2 cellular contexts compared by ENCODE assay signal in the genomic region with DNA sequence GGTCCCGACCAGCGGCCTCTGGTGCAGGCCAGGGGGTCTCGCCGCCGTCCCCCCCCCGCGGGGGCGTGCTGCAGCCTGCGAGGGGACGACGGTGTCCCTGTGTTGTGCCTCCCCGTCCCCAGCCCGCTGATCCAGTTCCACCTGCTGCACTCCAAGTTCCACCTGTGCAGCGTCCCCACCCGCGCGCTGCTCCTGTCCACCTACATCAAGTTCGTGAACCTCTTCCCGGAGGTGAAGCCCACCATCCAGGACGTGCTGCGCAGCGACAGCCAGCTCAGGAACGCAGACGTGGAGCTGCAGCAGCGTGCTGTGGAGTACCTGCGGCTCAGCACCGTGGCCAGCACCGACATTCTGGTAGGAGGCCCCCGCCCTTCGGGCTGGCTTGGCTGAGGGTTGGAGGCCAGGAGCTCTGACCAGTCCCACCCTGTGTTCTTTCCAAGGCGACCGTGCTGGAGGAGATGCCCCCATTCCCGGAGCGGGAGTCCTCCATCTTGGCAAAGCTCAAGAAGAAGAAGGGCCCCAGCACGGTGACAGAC.
TF ChIP-seq lines count a peak whose summit lies in the region.

No MANE protein-coding gene starts in this region.

TF ChIP-seq in A549, 52 proteins besides CTCF, POLR2A, EP300 and RAD21 (continued from another document):
- TF ChIP-seq NPAS2 (CRISPR knock-in tag; IDR thresholded peaks at IDR 0.05; ENCODE audit: borderline replicate concordance) (no peak), ZNF302 (CRISPR knock-in tag; IDR thresholded peaks at IDR 0.05) (no peak), JUN (IDR thresholded peaks at IDR 0.05) (no peak)
- TF ChIP-seq, protein P1, sequence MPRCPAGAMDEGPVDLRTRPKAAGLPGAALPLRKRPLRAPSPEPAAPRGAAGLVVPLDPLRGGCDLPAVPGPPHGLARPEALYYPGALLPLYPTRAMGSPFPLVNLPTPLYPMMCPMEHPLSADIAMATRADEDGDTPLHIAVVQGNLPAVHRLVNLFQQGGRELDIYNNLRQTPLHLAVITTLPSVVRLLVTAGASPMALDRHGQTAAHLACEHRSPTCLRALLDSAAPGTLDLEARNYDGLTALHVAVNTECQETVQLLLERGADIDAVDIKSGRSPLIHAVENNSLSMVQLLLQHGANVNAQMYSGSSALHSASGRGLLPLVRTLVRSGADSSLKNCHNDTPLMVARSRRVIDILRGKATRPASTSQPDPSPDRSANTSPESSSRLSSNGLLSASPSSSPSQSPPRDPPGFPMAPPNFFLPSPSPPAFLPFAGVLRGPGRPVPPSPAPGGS (IDR thresholded peaks at IDR 0.05) = no peak

TF ChIP-seq in Ishikawa, 13 proteins besides CTCF, POLR2A, EP300 and RAD21 (continued from another document):
- TF ChIP-seq, protein P2, sequence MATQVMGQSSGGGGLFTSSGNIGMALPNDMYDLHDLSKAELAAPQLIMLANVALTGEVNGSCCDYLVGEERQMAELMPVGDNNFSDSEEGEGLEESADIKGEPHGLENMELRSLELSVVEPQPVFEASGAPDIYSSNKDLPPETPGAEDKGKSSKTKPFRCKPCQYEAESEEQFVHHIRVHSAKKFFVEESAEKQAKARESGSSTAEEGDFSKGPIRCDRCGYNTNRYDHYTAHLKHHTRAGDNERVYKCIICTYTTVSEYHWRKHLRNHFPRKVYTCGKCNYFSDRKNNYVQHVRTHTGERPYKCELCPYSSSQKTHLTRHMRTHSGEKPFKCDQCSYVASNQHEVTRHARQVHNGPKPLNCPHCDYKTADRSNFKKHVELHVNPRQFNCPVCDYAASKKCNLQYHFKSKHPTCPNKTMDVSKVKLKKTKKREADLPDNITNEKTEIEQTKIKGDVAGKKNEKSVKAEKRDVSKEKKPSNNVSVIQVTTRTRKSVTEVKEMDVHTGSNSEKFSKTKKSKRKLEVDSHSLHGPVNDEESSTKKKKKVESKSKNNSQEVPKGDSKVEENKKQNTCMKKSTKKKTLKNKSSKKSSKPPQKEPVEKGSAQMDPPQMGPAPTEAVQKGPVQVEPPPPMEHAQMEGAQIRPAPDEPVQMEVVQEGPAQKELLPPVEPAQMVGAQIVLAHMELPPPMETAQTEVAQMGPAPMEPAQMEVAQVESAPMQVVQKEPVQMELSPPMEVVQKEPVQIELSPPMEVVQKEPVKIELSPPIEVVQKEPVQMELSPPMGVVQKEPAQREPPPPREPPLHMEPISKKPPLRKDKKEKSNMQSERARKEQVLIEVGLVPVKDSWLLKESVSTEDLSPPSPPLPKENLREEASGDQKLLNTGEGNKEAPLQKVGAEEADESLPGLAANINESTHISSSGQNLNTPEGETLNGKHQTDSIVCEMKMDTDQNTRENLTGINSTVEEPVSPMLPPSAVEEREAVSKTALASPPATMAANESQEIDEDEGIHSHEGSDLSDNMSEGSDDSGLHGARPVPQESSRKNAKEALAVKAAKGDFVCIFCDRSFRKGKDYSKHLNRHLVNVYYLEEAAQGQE (IDR thresholded peaks at IDR 0.05; ENCODE audit: low read depth) = peak; percentile 62
- TF ChIP-seq TCF12 (IDR thresholded peaks at IDR 0.05; ENCODE audit: low read depth) (no peak), TAF1 (IDR thresholded peaks at IDR 0.05; ENCODE audit: low read depth) (no peak), EGR1 (IDR thresholded peaks at IDR 0.05) (no peak), CREB1 (IDR thresholded peaks at IDR 0.05; ENCODE audit: low read depth) (no peak), FOXM1 (IDR thresholded peaks at IDR 0.05; ENCODE audit: borderline replicate concordance, low read depth) (no peak)
